ENCODE assay signal across 12 cellular contexts in genomic region chr1:109926662-109927300, GRCh38. TPM values are rescaled to one million over a fixed set of nuclear protein-coding genes. Genes with fewer than 3 reads are reported as not detected.
DNase-seq lines count a peak whose midpoint lies in the region; ATAC-seq, FAIRE-seq and TF ChIP-seq lines count a peak whose summit lies in the region.
"Had no signal": no experiment of that assay in that cellular context is flagged by ENCODE, and none has a peak within 500 bp of the region (broad histone marks: within the 10 kb centered on the region; RNA-seq: fewer than 3 reads in every experiment).

No MANE protein-coding gene starts in this region.

- TF ChIP-seq POLR2A in ovary (IDR thresholded peaks at IDR 0.05), result no peak

- H3K27me3 ChIP-seq in ACC112 (ENCODE audit: insufficient read depth, low read length) (no peaks in the 10 kb centered on the region), PC-3 (ENCODE audit: low read length) (no peaks in the 10 kb centered on the region), pancreas (no peaks in the 10 kb centered on the region), ovary (no peaks in the 10 kb centered on the region)
- H3K27me3 ChIP-seq: BLaER1 had no signal

- H3K9me3 ChIP-seq in PC-3 (ENCODE audit: low read length) (no peaks in the 10 kb centered on the region), pancreas (no peaks in the 10 kb centered on the region), ovary (no peaks in the 10 kb centered on the region)
- H3K9me3 ChIP-seq: BLaER1 had no signal

- FAIRE-seq in pancreas (lab: Jason Lieb, UNC) (no peak), urothelium cell line (lab: Jason Lieb, UNC) (no peak)

- TF ChIP-seq CTCF in PC-3 (conservative IDR thresholded peaks at IDR 0.05; ENCODE audit: low read depth, low read length), result no peak
- TF ChIP-seq CTCF in epithelial cell of esophagus (IDR thresholded peaks at IDR 0.05; ENCODE audit: insufficient read depth, low read depth, low read length, missing control alignments), result no peak
- no peak for TF ChIP-seq CTCF in pancreas (IDR thresholded peaks at IDR 0.05)
- TF ChIP-seq CTCF in ovary (IDR thresholded peaks at IDR 0.05), result no peak

- no peaks in the 10 kb centered on the region for H3K9me2 ChIP-seq in PC-3 (replicated peaks; ENCODE audit: low read length)

- H3K36me3 ChIP-seq in ACC112 (ENCODE audit: insufficient read depth, low read length) (peaks cover 48% of the 10 kb centered on the region), PC-3 (ENCODE audit: low read depth, low read length) (no peaks in the 10 kb centered on the region), pancreas (peaks cover 0 to 11% (median 0%) of the 10 kb centered on the region in 3 donors), ovary (no peaks in the 10 kb centered on the region)
- H3K36me3 ChIP-seq: BLaER1 had no signal

- BruUV-seq in PC-3 (replicated peaks; lab: Mats Ljungman, UMichigan), result no TSS peak

- H3K79me2 ChIP-seq in ACC112 (ENCODE audit: control insufficient read depth, insufficient read depth, low read length, unreplicated experiment) (peaks cover 6% of the 10 kb centered on the region), PC-3 (ENCODE audit: low read length) (no peaks in the 10 kb centered on the region)

- DNase-seq in PC-3, result peak; percentile 52
- DNase-seq in epithelial cell of esophagus (ENCODE audit: low read depth), result peak; percentile 72
- peak in 1 of 6 donors; percentile 13 for DNase-seq in pancreas
- no peak for DNase-seq in ovary
- DNase-seq in activated CD4-positive, alpha-beta T cell treated with anti-CD3 and anti-CD28 coated beads for 48 hours, result no peak
- no peak for DNase-seq in urothelium cell line (ENCODE audit: low spot score)
- DNase-seq: activated naive CD8-positive, alpha-beta T cell treated with anti-CD3 and anti-CD28 coated beads for 36 hours; SHP77 treated with DMSO at 0.1 percent for 48 hours; stimulated activated CD4-positive, alpha-beta T cell treated with anti-CD3 and anti-CD28 coated beads, Interleukin-2, amount 100 ng/mL, for 24 hours had no signal

- no peaks in the 10 kb centered on the region for H4K20me1 ChIP-seq in PC-3 (ENCODE audit: low read length)
- H4K20me1 ChIP-seq: BLaER1 had no signal

- no peak for TF ChIP-seq EP300 in ovary (IDR thresholded peaks at IDR 0.05)

- H3K4me1 ChIP-seq in ACC112 (ENCODE audit: control insufficient read depth, insufficient read depth, low read length, unreplicated experiment) (peaks cover 31% of the 10 kb centered on the region), PC-3 (ENCODE audit: insufficient read depth, low read length) (0 out of 2 replicates have a peak, but pooled peaks cover 3% of the 10 kb centered on the region), pancreas (peaks cover 4 to 25% (median 9%) of the 10 kb centered on the region in 3 donors), ovary (ENCODE audit: insufficient read depth) (peaks cover 33% of the 10 kb centered on the region)
- H3K4me1 ChIP-seq: BLaER1 had no signal

- H3K27ac ChIP-seq in ACC112 (ENCODE audit: low read depth, low read length), result peak overlapping the region; percentile 90
- H3K27ac ChIP-seq in PC-3 (ENCODE audit: low read length), result no peak overlapping the region
- H3K27ac ChIP-seq in pancreas, result peak overlapping the region in 3 of 4 donors; percentile 22 to 50 (median 37)
- peak overlapping the region in 1 of 2 donors; percentile 65 for H3K27ac ChIP-seq in ovary
- H3K27ac ChIP-seq: BLaER1 had no signal

- intact Hi-C loops in PC-3 (cut with micrococcal nuclease) (no loop called here), pancreas (cut with DNase I) (no loop called here), ovary (cut with DNase I) (loop anchor here in 3 of 4 donors (5.0 to 10.0 kb wide), 4 partner anchors 49 to 134 kb away; partner anchors contain the start of gene AHCYL1 (in 2 of the 3))

- CTCF ChIA-PET in PC-3 (lab: Charles Lee), result interaction anchor here (0.5 kb wide), 1 partner anchor 29 kb away, joined by 3 read pairs; no protein-coding TSS in a partner anchor

- POLR2A ChIA-PET in PC-3 (lab: Charles Lee; ENCODE audit: unreplicated experiment), result no interaction called here

- no peak overlapping the region for H2AFZ ChIP-seq in ACC112 (ENCODE audit: low read length, unreplicated experiment)
- H2AFZ ChIP-seq in PC-3 (ENCODE audit: low read length), result no peak overlapping the region

- H3K4me3 ChIP-seq in ACC112 (ENCODE audit: low read depth, low read length) (no peak overlapping the region), PC-3 (ENCODE audit: low read length) (no peak overlapping the region), epithelial cell of esophagus (ENCODE audit: low read length) (no peak overlapping the region), pancreas (no peak overlapping the region), ovary (no peak overlapping the region)
- H3K4me3 ChIP-seq: BLaER1 had no signal

- H3F3A ChIP-seq in PC-3 (ENCODE audit: low read length, unreplicated experiment), result no peaks in the 10 kb centered on the region

- no peak overlapping the region for H3K4me2 ChIP-seq in PC-3 (ENCODE audit: low read length)
- H3K4me2 ChIP-seq: BLaER1 had no signal

- WGBS in pancreas, 2 donors, result 95% methylated on average over 2 of the region's 2 CpGs
- WGBS in ovary, 3 donors, result 72 to 93% (median 88%) methylated on average over 2 of the region's 2 CpGs

- no peak overlapping the region for H3K9ac ChIP-seq in PC-3 (ENCODE audit: low read length)
- H3K9ac ChIP-seq: BLaER1 had no signal

- ATAC-seq in PC-3, result peak; percentile 24; the same call in 1 of the 2 replicates
- ATAC-seq in pancreas, result no peak
- no peak for ATAC-seq in GM18520 (IDR thresholded peaks at IDR 0.05; ENCODE audit: unreplicated experiment)

RNA-seq across cellular contexts. Expression of gene CSF1, which starts 16.1 kb away (rescaled TPM):
- total RNA-seq in PC-3 (2014; rRNA removed) (2.0 and 4.1 TPM in 2 replicates), pancreas (10 to 100 TPM in 4 of 6 donors, 1 to 10 TPM in 2; 6.7 to 38.3 (median 13.4) TPM), ovary (10 to 100 TPM; 24.2 to 57.6 (median 44.3) TPM)
- polyA plus RNA-seq in pancreas (10 to 100 TPM; 15.5 to 16.5 TPM), ovary (10 to 100 TPM; 13.1 to 48.6 TPM)

RNA-seq across cellular contexts. Expression of gene AHCYL1, which starts 57.8 kb away (rescaled TPM):
- total RNA-seq in PC-3 (2014; rRNA removed) (35.8 and 40.9 TPM in 2 replicates), pancreas (10 to 100 TPM; 44.5 to 85.5 (median 50.1) TPM), ovary (100 to 1,000 TPM in 2 of 7 donors, 10 to 100 TPM in 5; 41.1 to 113 (median 85.8) TPM)
- polyA plus RNA-seq in pancreas (10 to 100 TPM; 29.8 to 55.1 TPM), ovary (100 to 1,000 TPM in 1 of 2 donors, 10 to 100 TPM in 1; 41.8 to 103 TPM)

Comparison
In these comparisons a context has a peak if more than half of its experiments do, and no peak if none do; other contexts are left out.
1. DNase-seq: peak in PC-3 (single experiment) and epithelial cell of esophagus (single experiment); none in ovary (0 of 5), activated CD4-positive, alpha-beta T cell treated with anti-CD3 and anti-CD28 coated beads for 48 hours (single experiment) and urothelium cell line (single experiment).
2. intact Hi-C loops: an anchor here in ovary (5.0 to 10.0 kb wide); none called in PC-3 and pancreas.